19 cellular contexts compared by ENCODE assay signal in genomic region chr16:24135624-24136296, GRCh38.
DNase-seq lines count a peak whose midpoint lies in the region; ATAC-seq and TF ChIP-seq lines count a peak whose summit lies in the region.
"Had no signal": no experiment of that assay in that cellular context is flagged by ENCODE, and none has a peak within 500 bp of the region (broad histone marks: within the 10 kb centered on the region; RNA-seq: fewer than 3 reads in every experiment).

No MANE protein-coding gene starts in this region.

- no peak overlapping the region for H3K4me3 Mint-ChIP-seq in MCF 10A (ENCODE audit: unreplicated experiment)
- H3K4me3 Mint-ChIP-seq in activated CD8-positive, alpha-beta memory T cell treated with anti-CD3 and anti-CD28 coated beads, Interleukin-2, amount 10 ng/mL, durations not matched to agents 7 days and 5 days: no peak overlapping the region

- no peak overlapping the region for H3K4me3 ChIP-seq in mammary epithelial cell (replicated peaks in 1 of 3; ENCODE audit: insufficient read depth in 1 of 3, low read depth in 2 of 3, low read length in 3 of 3)
- H3K4me3 ChIP-seq in SK-N-MC: no peak overlapping the region
- no peak overlapping the region for H3K4me3 ChIP-seq in dorsolateral prefrontal cortex
- H3K4me3 ChIP-seq: A549; BLaER1 treated with 17β-estradiol and CSF1 and Interleukin-3, amounts not matched to agents 10 nM and 100 nM; tibial nerve had no signal

- H3K9me3 ChIP-seq in mammary epithelial cell (replicated peaks; ENCODE audit: insufficient read depth, low read length) (peaks cover 3% of the 10 kb centered on the region), SK-N-MC (ENCODE audit: low read depth, low read length) (no peaks in the 10 kb centered on the region)
- H3K9me3 ChIP-seq: A549, tibial nerve had no signal

- H4K20me1 ChIP-seq in mammary epithelial cell (ENCODE audit: insufficient read depth, low read length): no peaks in the 10 kb centered on the region

- H3K4me2 ChIP-seq in mammary epithelial cell (ENCODE audit: insufficient read depth, low read depth, low read length): no peak overlapping the region
- H3K4me2 ChIP-seq: A549; BLaER1 treated with 17β-estradiol and CSF1 and Interleukin-3, amounts not matched to agents 10 nM and 100 nM had no signal

- H3K27me3 ChIP-seq in mammary epithelial cell (ENCODE audit: insufficient read depth, low read length) (no peaks in the 10 kb centered on the region), dorsolateral prefrontal cortex (no peaks in the 10 kb centered on the region)
- H3K27me3 ChIP-seq: BLaER1 treated with 17β-estradiol and CSF1 and Interleukin-3, amounts not matched to agents 10 nM and 100 nM; tibial nerve had no signal

- dilution Hi-C loops in mammary epithelial cell (cut with HindIII; ENCODE audit: low sequenced_read_pairs): no loop called here

- no peaks in the 10 kb centered on the region for H3K36me3 Mint-ChIP-seq in MCF 10A (ENCODE audit: insufficient read depth, unreplicated experiment)
- H3K36me3 Mint-ChIP-seq in activated CD8-positive, alpha-beta memory T cell treated with anti-CD3 and anti-CD28 coated beads, Interleukin-2, amount 10 ng/mL, durations not matched to agents 7 days and 5 days: peaks cover 38% of the 10 kb centered on the region

- CTCF ChIA-PET in MCF 10A (lab: Yijun Ruan, JAX): no interaction called here
- CTCF ChIA-PET in mammary epithelial cell (lab: Charles Lee; ENCODE audit: low non-redundant PET): no interaction called here
- CTCF ChIA-PET in activated CD8-positive, alpha-beta memory T cell treated with anti-CD3 and anti-CD28 coated beads, Interleukin-2, amount 10 ng/mL, durations not matched to agents 7 days and 5 days (lab: Charles Lee): no interaction called here

- no peaks in the 10 kb centered on the region for H3K4me1 Mint-ChIP-seq in MCF 10A (ENCODE audit: insufficient read depth, unreplicated experiment)
- peaks cover 19% of the 10 kb centered on the region for H3K4me1 Mint-ChIP-seq in activated CD8-positive, alpha-beta memory T cell treated with anti-CD3 and anti-CD28 coated beads, Interleukin-2, amount 10 ng/mL, durations not matched to agents 7 days and 5 days

- H3K36me3 ChIP-seq in mammary epithelial cell (ENCODE audit: insufficient read depth, low read length): no peaks in the 10 kb centered on the region
- peaks cover 20% of the 10 kb centered on the region; the same call in 1 of the 2 replicates for H3K36me3 ChIP-seq in SK-N-MC (ENCODE audit: insufficient read depth, low read length)
- H3K36me3 ChIP-seq: tibial nerve had no signal

- no peak overlapping the region for H3K27ac ChIP-seq in mammary epithelial cell (ENCODE audit: insufficient read depth, low read depth, low read length)
- H3K27ac ChIP-seq in SK-N-MC: peak overlapping the region; percentile 35; the same call in 1 of the 2 replicates
- H3K27ac ChIP-seq in dorsolateral prefrontal cortex: peak overlapping the region in 50 of 59 donors; percentile 8 to 87 (median 60)
- H3K27ac ChIP-seq in temporal lobe (ENCODE audit: low read depth, low read length): peak overlapping the region; percentile 10
- H3K27ac ChIP-seq: A549; BLaER1 treated with 17β-estradiol and CSF1 and Interleukin-3, amounts not matched to agents 10 nM and 100 nM; tibial nerve had no signal

- intact Hi-C loops in MCF 10A (cut with micrococcal nuclease) (no loop called here), mammary epithelial cell (cut with micrococcal nuclease) (no loop called here), dorsolateral prefrontal cortex (cut with DNase I) (loop anchor here in 1 of 2 donors (10.0 kb wide), 1 partner anchor 369 kb away; no protein-coding TSS in a partner anchor)

- peaks cover 24% of the 10 kb centered on the region for H3K27me3 Mint-ChIP-seq in MCF 10A (ENCODE audit: insufficient read depth, unreplicated experiment)
- no peaks in the 10 kb centered on the region for H3K27me3 Mint-ChIP-seq in activated CD8-positive, alpha-beta memory T cell treated with anti-CD3 and anti-CD28 coated beads, Interleukin-2, amount 10 ng/mL, durations not matched to agents 7 days and 5 days

- in situ Hi-C loops in mammary epithelial cell (cut with MboI; ENCODE audit: low sequenced_read_pairs in 2 of 2): no loop called here

- no peak overlapping the region for H3K9ac ChIP-seq in mammary epithelial cell (ENCODE audit: insufficient read depth, low read length)
- H3K9ac ChIP-seq in SK-N-MC (ENCODE audit: insufficient read length): no peak overlapping the region
- H3K9ac ChIP-seq: BLaER1 treated with 17β-estradiol and CSF1 and Interleukin-3, amounts not matched to agents 10 nM and 100 nM had no signal

- POLR2A ChIA-PET in MCF 10A (lab: Yijun Ruan, JAX): no interaction called here

- no peak for ATAC-seq in activated CD8-positive, alpha-beta memory T cell treated with anti-CD3 and anti-CD28 coated beads, Interleukin-2, amount 10 ng/mL, durations not matched to agents 7 days and 5 days
- ATAC-seq: A549 had no signal

- H3K9me3 Mint-ChIP-seq in MCF 10A (ENCODE audit: unreplicated experiment): no peaks in the 10 kb centered on the region
- H3K9me3 Mint-ChIP-seq in activated CD8-positive, alpha-beta memory T cell treated with anti-CD3 and anti-CD28 coated beads, Interleukin-2, amount 10 ng/mL, durations not matched to agents 7 days and 5 days (ENCODE audit: low read depth): no peaks in the 10 kb centered on the region

- no peaks in the 10 kb centered on the region for H3K79me2 ChIP-seq in mammary epithelial cell (ENCODE audit: insufficient read depth, low read length)

- 33% methylated on average over 3 of the region's 6 CpGs for WGBS in mammary epithelial cell (ENCODE audit: low coverage, missing lambda C conversion rate)

- no peak overlapping the region for H2AFZ ChIP-seq in mammary epithelial cell (ENCODE audit: low read depth, low read length)

- DNase-seq in MCF 10A (ENCODE audit: unreplicated experiment): no peak
- no peak for DNase-seq in mammary epithelial cell
- DNase-seq in SK-N-MC (ENCODE audit: low read depth, low spot score): no peak
- DNase-seq in dorsolateral prefrontal cortex: no peak
- no peak for DNase-seq in occipital lobe (lab: John Stamatoyannopoulos, UW)
- no peak for DNase-seq in SIG-M5 treated with dmso at 0.1 percent for 504 hours (lab: John Stamatoyannopoulos, UW; ENCODE audit: unreplicated experiment)
- no peak for DNase-seq in activated CD8-positive, alpha-beta memory T cell treated with anti-CD3 and anti-CD28 coated beads, Interleukin-2, amount 10 ng/mL, durations not matched to agents 7 days and 5 days
- DNase-seq: activated CD4-positive, CD25-positive, alpha-beta regulatory T cell treated with anti-CD3 and anti-CD28 coated beads, Interleukin-2, amount 50 U/mL, for 72 hours; activated gamma-delta T cell treated with Interleukin-2 at 50 U/mL for 16 hours; DMS153; GOT3; midbrain; NCI-H2081 treated with DMSO at 0.1 percent for 48 hours; SHP77 treated with DMSO at 0.1 percent for 48 hours; T-helper 2 cell had no signal

- H3K27ac Mint-ChIP-seq in MCF 10A (ENCODE audit: low read depth, unreplicated experiment): peak overlapping the region; percentile 46
- H3K27ac Mint-ChIP-seq in activated CD8-positive, alpha-beta memory T cell treated with anti-CD3 and anti-CD28 coated beads, Interleukin-2, amount 10 ng/mL, durations not matched to agents 7 days and 5 days: no peak overlapping the region

- no peaks in the 10 kb centered on the region for H3K4me1 ChIP-seq in mammary epithelial cell (ENCODE audit: insufficient read depth, low read length)
- H3K4me1 ChIP-seq: A549; BLaER1 treated with 17β-estradiol and CSF1 and Interleukin-3, amounts not matched to agents 10 nM and 100 nM; tibial nerve had no signal

- no peak for TF ChIP-seq CTCF in MCF 10A (IDR thresholded peaks at IDR 0.05; ENCODE audit: unreplicated experiment)
- TF ChIP-seq CTCF in mammary epithelial cell (conservative IDR thresholded peaks at IDR 0.05 in 1 of 2, IDR thresholded peaks at IDR 0.05 in 1 of 2; ENCODE audit: extremely low read depth in 1 of 2, insufficient read depth in 1 of 2, low read depth in 1 of 2, low read length in 2 of 2): no peak
- TF ChIP-seq CTCF in dorsolateral prefrontal cortex (IDR thresholded peaks at IDR 0.05 in 54 of 56, conservative IDR thresholded peaks at IDR 0.05 in 2 of 56; ENCODE audit: low read depth in 1 of 56, partially characterized antibody in 56 of 56): no peak

- no TSS peak for BruUV-seq in MCF 10A (replicated peaks; lab: Mats Ljungman, UMichigan)
- BruUV-seq in mammary epithelial cell (replicated peaks; lab: Mats Ljungman, UMichigan): no TSS peak
